In the genomic region with DNA sequence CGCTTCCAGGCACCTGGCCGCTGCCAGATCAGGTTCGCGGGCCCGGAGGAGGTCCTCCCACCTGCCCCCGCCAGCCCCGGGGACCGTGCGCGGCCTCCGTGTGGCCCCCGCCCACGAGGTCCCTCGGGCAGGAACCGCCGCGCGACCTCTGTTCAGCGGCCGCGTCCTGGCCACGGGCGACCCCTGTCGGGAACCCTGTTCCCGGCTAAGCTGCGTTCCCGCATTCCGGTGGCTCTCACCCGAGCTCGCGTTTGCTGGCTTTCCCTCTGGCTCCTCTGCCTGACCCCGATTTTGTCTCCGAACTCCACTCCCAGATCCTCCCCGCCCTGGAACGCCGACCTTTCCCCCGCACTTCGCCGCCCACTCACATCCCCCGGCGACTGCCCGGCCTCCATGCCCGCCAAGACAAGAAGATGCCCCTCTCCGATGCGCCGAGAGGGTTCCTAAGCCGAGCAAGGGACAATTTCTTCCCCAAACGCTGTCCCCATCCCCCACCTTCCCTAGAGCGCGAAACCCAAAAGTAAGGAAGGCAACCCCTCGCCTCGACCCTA, we compare ENCODE assay signal across 8 cellular contexts. TPM values are rescaled to one million over a fixed set of nuclear protein-coding genes. Genes with fewer than 3 reads are reported as not detected.
A peak's percentile ranks its signal among the peaks of the same experiment; 100 is the strongest.
DNase-seq lines count a peak whose midpoint lies in the region; ATAC-seq and TF ChIP-seq lines count a peak whose summit lies in the region.

No MANE protein-coding gene starts in this region.

- peak overlapping the region; percentile 77 for H3K9ac ChIP-seq in NT2/D1 (ENCODE audit: insufficient read length, low read depth)
- no peak overlapping the region for H3K9ac ChIP-seq in parathyroid adenoma

- TF ChIP-seq CTCF in parathyroid adenoma (IDR thresholded peaks at IDR 0.05) (peak; percentile 61), HFFc6 (IDR thresholded peaks at IDR 0.05) (no peak; the same call in 1 of the 2 replicates)

- DNase-seq in AG20443 (ENCODE audit: low spot score) = peak; percentile 60
- no peak for DNase-seq in NT2/D1 (ENCODE audit: low read depth, low spot score)
- DNase-seq in left cardiac atrium = peak; percentile 76
- no peak for DNase-seq in HFFc6
- no peak for DNase-seq in SIG-M5 treated with dmso at 0.1 percent for 504 hours (lab: John Stamatoyannopoulos, UW; ENCODE audit: unreplicated experiment)

- H3K27me3 ChIP-seq in NT2/D1 (ENCODE audit: insufficient read depth, insufficient read length) = peaks cover 60% of the 10 kb centered on the region
- H3K27me3 ChIP-seq in parathyroid adenoma (ENCODE audit: control insufficient read depth, insufficient read depth, low read length) = no peaks in the 10 kb centered on the region

- H3K36me3 Mint-ChIP-seq in activated naive CD4-positive, alpha-beta T cell treated with anti-CD3 and anti-CD28 coated beads, Interleukin-2, amount 50 U/mL, for 24 hours = peaks cover 11% of the 10 kb centered on the region
- no peaks in the 10 kb centered on the region for H3K36me3 Mint-ChIP-seq in HFFc6 (ENCODE audit: low read depth)

- peaks cover 2% of the 10 kb centered on the region for H3K79me2 ChIP-seq in parathyroid adenoma

- peak overlapping the region; percentile 84 for H2AFZ ChIP-seq in parathyroid adenoma

- peak overlapping the region; percentile 99 for H3K27ac Mint-ChIP-seq in activated naive CD4-positive, alpha-beta T cell treated with anti-CD3 and anti-CD28 coated beads, Interleukin-2, amount 50 U/mL, for 24 hours
- no peak overlapping the region for H3K27ac Mint-ChIP-seq in HFFc6

- H3K9me3 ChIP-seq in NT2/D1 (ENCODE audit: insufficient read depth, low read length) = no peaks in the 10 kb centered on the region
- no peaks in the 10 kb centered on the region for H3K9me3 ChIP-seq in parathyroid adenoma (ENCODE audit: control insufficient read depth, low read length)

- peaks cover under 1% of the 10 kb centered on the region for H3K4me1 ChIP-seq in NT2/D1 (ENCODE audit: insufficient read depth, insufficient read length)
- H3K4me1 ChIP-seq in parathyroid adenoma = peaks cover 14% of the 10 kb centered on the region

- no peaks in the 10 kb centered on the region for H3K9me3 Mint-ChIP-seq in activated naive CD4-positive, alpha-beta T cell treated with anti-CD3 and anti-CD28 coated beads, Interleukin-2, amount 50 U/mL, for 24 hours
- no peaks in the 10 kb centered on the region for H3K9me3 Mint-ChIP-seq in HFFc6

- H3K4me1 Mint-ChIP-seq in activated naive CD4-positive, alpha-beta T cell treated with anti-CD3 and anti-CD28 coated beads, Interleukin-2, amount 50 U/mL, for 24 hours = peaks cover 55% of the 10 kb centered on the region
- H3K4me1 Mint-ChIP-seq in HFFc6 (ENCODE audit: low read depth) = peaks cover 18% of the 10 kb centered on the region

- peak overlapping the region; percentile 55 for H3K4me3 ChIP-seq in NT2/D1 (ENCODE audit: insufficient read length, low read depth)
- peak overlapping the region; percentile 81 for H3K4me3 ChIP-seq in parathyroid adenoma (ENCODE audit: low read depth, low read length)

- intact Hi-C loops in left cardiac atrium (cut with DNase I) = loop anchor here (2.0 to 10.0 kb wide), 3 partner anchors 74 to 151 kb away; no protein-coding TSS in a partner anchor

- no peak overlapping the region for H3K27ac ChIP-seq in parathyroid adenoma

- H3K27me3 Mint-ChIP-seq in activated naive CD4-positive, alpha-beta T cell treated with anti-CD3 and anti-CD28 coated beads, Interleukin-2, amount 50 U/mL, for 24 hours = peaks cover under 1% of the 10 kb centered on the region
- peaks cover 34% of the 10 kb centered on the region for H3K27me3 Mint-ChIP-seq in HFFc6 (ENCODE audit: insufficient read depth)

- peak overlapping the region; percentile 99 for H3K4me2 ChIP-seq in parathyroid adenoma (ENCODE audit: low read length)

- H3K36me3 ChIP-seq in NT2/D1 (ENCODE audit: insufficient read depth, insufficient read length, low read length) = no peaks in the 10 kb centered on the region
- H3K36me3 ChIP-seq in parathyroid adenoma (ENCODE audit: control insufficient read depth, insufficient read depth, low read length) = no peaks in the 10 kb centered on the region

- ATAC-seq in GM21515 (IDR thresholded peaks at IDR 0.05; ENCODE audit: unreplicated experiment) = peak; percentile 33
- ATAC-seq in left cardiac atrium = peak; percentile 63 to 64

- peak overlapping the region; percentile 99 for H3K4me3 Mint-ChIP-seq in activated naive CD4-positive, alpha-beta T cell treated with anti-CD3 and anti-CD28 coated beads, Interleukin-2, amount 50 U/mL, for 24 hours
- no peak overlapping the region for H3K4me3 Mint-ChIP-seq in HFFc6

RNA-seq across cellular contexts. Expression of a gene that starts 2.3 kb away (rescaled TPM):
- total RNA-seq in left cardiac atrium = 10 to 100 TPM in 1 of 2 donors, 1 to 10 TPM in 1; 9.9 to 11.4 TPM
- total RNA-seq in HFFc6 (2021; fragmentation: NEBNext Ultra II Directional; extraction: Animal tissue kit (Norgen Biotek cat#: 25700)) = under 1 TPM; 0.03 to 0.12 (median 0.06) TPM

Comparison
In these comparisons a context has a peak if more than half of its experiments do, and no peak if none do; other contexts are left out.
1. DNase-seq: peak in AG20443 (single experiment) and left cardiac atrium (single experiment); none in NT2/D1 (single experiment), HFFc6 (single experiment) and SIG-M5 treated with dmso at 0.1 percent for 504 hours (single experiment).
2. RNA of a gene that starts 2.3 kb away (total RNA-seq): 9.9 to 11.4 TPM in left cardiac atrium; 0.03 to 0.12 TPM in HFFc6; every median in the first group is over 4 times any median in the second.